In genomic region chr7:134278502-134279153, GRCh38 we compare ENCODE assay signal across 30 cellular contexts.
"Had no signal": no experiment of that assay in that cellular context is flagged by ENCODE, and none has a peak within 500 bp of the region (broad histone marks: within the 10 kb centered on the region; RNA-seq: fewer than 3 reads in every experiment).

No MANE protein-coding gene starts in this region.

- FAIRE-seq: endothelial cell of umbilical vein had no signal

- H3K27ac Mint-ChIP-seq: activated CD4-positive, alpha-beta memory T cell treated with anti-CD3 and anti-CD28 coated beads for 36 hours; activated CD4-positive, alpha-beta T cell treated with anti-CD3 and anti-CD28 coated beads for 36 hours; activated CD4-positive, alpha-beta T cell treated with anti-CD3 and anti-CD28 coated beads, Interleukin-2, amount 10 ng/mL, durations not matched to agents 24 days and 14 days; activated CD8-positive, alpha-beta memory T cell treated with anti-CD3 and anti-CD28 coated beads, Interleukin-2, amount 10 ng/mL, durations not matched to agents 7 days and 5 days; activated CD8-positive, alpha-beta T cell treated with anti-CD3 and anti-CD28 coated beads, Interleukin-2, amount 10 ng/mL, durations not matched to agents 7 days and 5 days; activated naive CD4-positive, alpha-beta T cell treated with anti-CD3 and anti-CD28 coated beads, Interleukin-2, amount 10 ng/mL, durations not matched to agents 7 days and 5 days; activated naive CD4-positive, alpha-beta T cell treated with anti-CD3 and anti-CD28 coated beads, Interleukin-2, amount 50 U/mL, for 72 hours; activated naive CD8-positive, alpha-beta T cell treated with anti-CD3 and anti-CD28 coated beads, Interleukin-2, amount 10 ng/mL, durations not matched to agents 7 days and 5 days; activated T-helper 1 cell treated with anti-CD3 and anti-CD28 coated beads, Interleukin-12 subunit alpha, Interleukin-12 subunit beta, Interleukin-2, Interleukin-4 antibody, amounts not matched to agents 30 ng/mL and 10 ng/mL and 1 ng/mL, durations not matched to agents 14 hours and 24 hours and 36 hours; brain had no signal

- H3K4me3 Mint-ChIP-seq: activated CD4-positive, alpha-beta memory T cell treated with anti-CD3 and anti-CD28 coated beads for 36 hours; activated CD4-positive, alpha-beta T cell treated with anti-CD3 and anti-CD28 coated beads for 36 hours; activated CD4-positive, alpha-beta T cell treated with anti-CD3 and anti-CD28 coated beads, Interleukin-2, amount 10 ng/mL, durations not matched to agents 24 days and 14 days; activated CD8-positive, alpha-beta memory T cell treated with anti-CD3 and anti-CD28 coated beads, Interleukin-2, amount 10 ng/mL, durations not matched to agents 7 days and 5 days; activated CD8-positive, alpha-beta T cell treated with anti-CD3 and anti-CD28 coated beads, Interleukin-2, amount 10 ng/mL, durations not matched to agents 7 days and 5 days; activated naive CD4-positive, alpha-beta T cell treated with anti-CD3 and anti-CD28 coated beads, Interleukin-2, amount 10 ng/mL, durations not matched to agents 7 days and 5 days; activated naive CD8-positive, alpha-beta T cell treated with anti-CD3 and anti-CD28 coated beads, Interleukin-2, amount 10 ng/mL, durations not matched to agents 7 days and 5 days; activated T-helper 1 cell treated with anti-CD3 and anti-CD28 coated beads, Interleukin-12 subunit alpha, Interleukin-12 subunit beta, Interleukin-2, Interleukin-4 antibody, amounts not matched to agents 30 ng/mL and 10 ng/mL and 1 ng/mL, durations not matched to agents 14 hours and 24 hours and 36 hours; brain had no signal

- H3K9me3 Mint-ChIP-seq: activated CD4-positive, alpha-beta memory T cell treated with anti-CD3 and anti-CD28 coated beads for 36 hours; activated CD4-positive, alpha-beta T cell treated with anti-CD3 and anti-CD28 coated beads, Interleukin-2, amount 10 ng/mL, durations not matched to agents 24 days and 14 days; activated naive CD4-positive, alpha-beta T cell treated with anti-CD3 and anti-CD28 coated beads, Interleukin-2, amount 10 ng/mL, durations not matched to agents 7 days and 5 days; activated naive CD4-positive, alpha-beta T cell treated with anti-CD3 and anti-CD28 coated beads, Interleukin-2, amount 50 U/mL, for 72 hours; activated naive CD8-positive, alpha-beta T cell treated with anti-CD3 and anti-CD28 coated beads, Interleukin-2, amount 10 ng/mL, durations not matched to agents 7 days and 5 days; activated T-helper 1 cell treated with anti-CD3 and anti-CD28 coated beads, Interleukin-12 subunit alpha, Interleukin-12 subunit beta, Interleukin-2, Interleukin-4 antibody, amounts not matched to agents 30 ng/mL and 10 ng/mL and 1 ng/mL, durations not matched to agents 14 hours and 24 hours and 36 hours had no signal

- H3K36me3 ChIP-seq: ascending aorta, breast epithelium, cardiac muscle cell, colonic mucosa, esophagus squamous epithelium, gastroesophageal sphincter had no signal

- H3K27ac ChIP-seq: ascending aorta, breast epithelium, cardiac muscle cell, colonic mucosa, epithelial cell of prostate, esophagus squamous epithelium, gastroesophageal sphincter had no signal

- H3K4me1 Mint-ChIP-seq: activated CD4-positive, alpha-beta T cell treated with anti-CD3 and anti-CD28 coated beads for 36 hours; activated CD4-positive, alpha-beta T cell treated with anti-CD3 and anti-CD28 coated beads, Interleukin-2, amount 10 ng/mL, durations not matched to agents 24 days and 14 days; activated CD8-positive, alpha-beta memory T cell treated with anti-CD3 and anti-CD28 coated beads, Interleukin-2, amount 10 ng/mL, durations not matched to agents 7 days and 5 days; activated naive CD4-positive, alpha-beta T cell treated with anti-CD3 and anti-CD28 coated beads, Interleukin-2, amount 10 ng/mL, durations not matched to agents 7 days and 5 days; activated naive CD8-positive, alpha-beta T cell treated with anti-CD3 and anti-CD28 coated beads, Interleukin-2, amount 10 ng/mL, durations not matched to agents 7 days and 5 days had no signal

- H3K9me3 ChIP-seq: ascending aorta, breast epithelium, colonic mucosa, esophagus squamous epithelium, gastroesophageal sphincter had no signal

- DNase-seq: activated CD4-positive, alpha-beta memory T cell treated with anti-CD3 and anti-CD28 coated beads for 36 hours; activated CD4-positive, alpha-beta T cell treated with anti-CD3 and anti-CD28 coated beads for 36 hours; activated CD4-positive, CD25-positive, alpha-beta regulatory T cell; activated CD4-positive, CD25-positive, alpha-beta regulatory T cell treated with anti-CD3 and anti-CD28 coated beads, Interleukin-2, amount 50 U/mL, for 72 hours; activated CD8-positive, alpha-beta memory T cell treated with anti-CD3 and anti-CD28 coated beads, Interleukin-2, amount 10 ng/mL, durations not matched to agents 7 days and 5 days; activated CD8-positive, alpha-beta memory T cell treated with anti-CD3 and anti-CD28 coated beads, Interleukin-2, amount 50 U/mL, for 4 hours; activated CD8-positive, alpha-beta T cell treated with anti-CD3 and anti-CD28 coated beads, Interleukin-2, amount 10 ng/mL, durations not matched to agents 7 days and 5 days; activated gamma-delta T cell; activated naive CD4-positive, alpha-beta T cell; activated naive CD4-positive, alpha-beta T cell treated with anti-CD3 and anti-CD28 coated beads, Interleukin-2, amount 10 ng/mL, durations not matched to agents 7 days and 5 days; activated naive CD8-positive, alpha-beta T cell treated with anti-CD3 and anti-CD28 coated beads, Interleukin-2, amount 10 ng/mL, durations not matched to agents 7 days and 5 days; activated T-cell treated with anti-CD3 and anti-CD28 coated beads, Interleukin-2, amount 50 U/mL, for 1 hour; activated T-cell treated with anti-CD3 and anti-CD28 coated beads, Interleukin-2, amount 50 U/mL, for 48 hours; central memory CD4-positive, alpha-beta T cell; cerebellar nuclear complex; colonic mucosa; effector CD8-positive, alpha-beta T cell; esophagus squamous epithelium; foreskin melanocyte; T-helper 2 cell had no signal

- H3K4me1 ChIP-seq: ascending aorta, breast epithelium, colonic mucosa, esophagus squamous epithelium, gastroesophageal sphincter had no signal

- H3K27me3 ChIP-seq: ascending aorta, breast epithelium, cardiac muscle cell, colonic mucosa, gastroesophageal sphincter had no signal

- H3K36me3 Mint-ChIP-seq: activated CD4-positive, alpha-beta memory T cell treated with anti-CD3 and anti-CD28 coated beads for 36 hours; activated CD8-positive, alpha-beta memory T cell treated with anti-CD3 and anti-CD28 coated beads, Interleukin-2, amount 10 ng/mL, durations not matched to agents 7 days and 5 days; activated naive CD4-positive, alpha-beta T cell treated with anti-CD3 and anti-CD28 coated beads, Interleukin-2, amount 10 ng/mL, durations not matched to agents 7 days and 5 days; activated naive CD4-positive, alpha-beta T cell treated with anti-CD3 and anti-CD28 coated beads, Interleukin-2, amount 50 U/mL, for 72 hours; activated naive CD8-positive, alpha-beta T cell treated with anti-CD3 and anti-CD28 coated beads, Interleukin-2, amount 10 ng/mL, durations not matched to agents 7 days and 5 days; brain had no signal

- ATAC-seq: activated CD4-positive, alpha-beta T cell treated with anti-CD3 and anti-CD28 coated beads for 36 hours; activated CD8-positive, alpha-beta memory T cell treated with anti-CD3 and anti-CD28 coated beads, Interleukin-2, amount 10 ng/mL, durations not matched to agents 7 days and 5 days; activated CD8-positive, alpha-beta T cell treated with anti-CD3 and anti-CD28 coated beads, Interleukin-2, amount 10 ng/mL, durations not matched to agents 7 days and 5 days; activated naive CD4-positive, alpha-beta T cell treated with anti-CD3 and anti-CD28 coated beads, Interleukin-2, amount 50 U/mL, for 72 hours; gastroesophageal sphincter had no signal

- H3K4me3 ChIP-seq: ascending aorta, breast epithelium, cardiac muscle cell, colonic mucosa, esophagus squamous epithelium, gastroesophageal sphincter had no signal
